1 cellular context compared by ENCODE assay signal in the genomic region with DNA sequence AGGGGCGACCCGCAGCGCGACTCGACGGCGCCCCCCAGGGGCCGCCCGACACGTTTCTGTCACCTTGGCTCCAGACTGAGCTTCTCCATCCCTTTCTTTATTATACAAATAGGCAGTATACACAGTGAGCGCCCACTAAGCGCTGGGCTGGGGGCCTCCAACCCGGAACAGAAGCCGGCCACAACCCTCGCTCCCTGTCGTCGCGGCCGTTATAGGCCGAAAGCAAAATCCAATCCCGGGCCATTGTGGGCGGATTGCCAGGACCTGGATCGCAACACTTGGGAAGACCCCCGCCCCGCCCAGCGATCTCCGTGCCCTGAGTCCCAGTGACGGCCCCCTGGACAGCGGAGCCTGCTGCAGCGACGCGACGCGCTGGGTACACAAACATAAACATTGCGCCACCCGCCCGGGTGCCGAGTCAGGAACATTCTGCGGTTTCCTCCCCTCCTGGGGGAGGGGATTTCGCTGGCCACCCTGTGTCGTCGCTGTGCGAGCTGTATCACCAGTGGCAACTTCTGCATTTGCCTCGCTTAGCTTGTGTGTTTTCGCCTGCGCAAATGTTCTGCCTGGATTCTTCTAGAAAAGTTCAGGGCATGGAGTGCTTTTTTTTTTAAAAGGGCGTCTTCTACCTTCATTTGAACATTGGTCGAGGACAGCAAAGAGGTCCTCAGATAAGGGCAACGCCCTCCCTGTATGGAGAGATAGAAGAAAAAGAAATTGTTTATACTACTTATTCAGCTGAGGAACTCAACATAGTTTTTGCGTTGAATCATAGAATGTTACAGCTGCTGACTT.
TF ChIP-seq lines count a peak whose summit lies in the region.

No MANE protein-coding gene starts in this region.

TF ChIP-seq in HepG2, 621 proteins besides CTCF, POLR2A, EP300 and RAD21 (continued from another document and continues in another):
- TF ChIP-seq, protein P1, sequence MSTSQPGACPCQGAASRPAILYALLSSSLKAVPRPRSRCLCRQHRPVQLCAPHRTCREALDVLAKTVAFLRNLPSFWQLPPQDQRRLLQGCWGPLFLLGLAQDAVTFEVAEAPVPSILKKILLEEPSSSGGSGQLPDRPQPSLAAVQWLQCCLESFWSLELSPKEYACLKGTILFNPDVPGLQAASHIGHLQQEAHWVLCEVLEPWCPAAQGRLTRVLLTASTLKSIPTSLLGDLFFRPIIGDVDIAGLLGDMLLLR (CRISPR knock-in tag; IDR thresholded peaks at IDR 0.05): no peak; the same call in 1 of the 2 replicates
- no peak for TF ChIP-seq NFATC3 (CRISPR knock-in tag; IDR thresholded peaks at IDR 0.05)
- TF ChIP-seq, protein P2, sequence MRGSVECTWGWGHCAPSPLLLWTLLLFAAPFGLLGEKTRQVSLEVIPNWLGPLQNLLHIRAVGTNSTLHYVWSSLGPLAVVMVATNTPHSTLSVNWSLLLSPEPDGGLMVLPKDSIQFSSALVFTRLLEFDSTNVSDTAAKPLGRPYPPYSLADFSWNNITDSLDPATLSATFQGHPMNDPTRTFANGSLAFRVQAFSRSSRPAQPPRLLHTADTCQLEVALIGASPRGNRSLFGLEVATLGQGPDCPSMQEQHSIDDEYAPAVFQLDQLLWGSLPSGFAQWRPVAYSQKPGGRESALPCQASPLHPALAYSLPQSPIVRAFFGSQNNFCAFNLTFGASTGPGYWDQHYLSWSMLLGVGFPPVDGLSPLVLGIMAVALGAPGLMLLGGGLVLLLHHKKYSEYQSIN (CRISPR knock-in tag; IDR thresholded peaks at IDR 0.05; ENCODE audit: borderline replicate concordance): no peak
- peak; percentile 62; the same call in 1 of the 2 replicates for TF ChIP-seq MAF1 (CRISPR knock-in tag; IDR thresholded peaks at IDR 0.05; ENCODE audit: borderline replicate concordance)
- TF ChIP-seq ZNF577 (CRISPR knock-in tag; IDR thresholded peaks at IDR 0.05; ENCODE audit: borderline replicate concordance, low read depth): no peak
- no peak; the same call in 1 of the 2 replicates for TF ChIP-seq HHEX (CRISPR knock-in tag; IDR thresholded peaks at IDR 0.05)
- TF ChIP-seq MEIS2 (CRISPR knock-in tag; IDR thresholded peaks at IDR 0.05): peak; percentile 92
- TF ChIP-seq, protein P3, sequence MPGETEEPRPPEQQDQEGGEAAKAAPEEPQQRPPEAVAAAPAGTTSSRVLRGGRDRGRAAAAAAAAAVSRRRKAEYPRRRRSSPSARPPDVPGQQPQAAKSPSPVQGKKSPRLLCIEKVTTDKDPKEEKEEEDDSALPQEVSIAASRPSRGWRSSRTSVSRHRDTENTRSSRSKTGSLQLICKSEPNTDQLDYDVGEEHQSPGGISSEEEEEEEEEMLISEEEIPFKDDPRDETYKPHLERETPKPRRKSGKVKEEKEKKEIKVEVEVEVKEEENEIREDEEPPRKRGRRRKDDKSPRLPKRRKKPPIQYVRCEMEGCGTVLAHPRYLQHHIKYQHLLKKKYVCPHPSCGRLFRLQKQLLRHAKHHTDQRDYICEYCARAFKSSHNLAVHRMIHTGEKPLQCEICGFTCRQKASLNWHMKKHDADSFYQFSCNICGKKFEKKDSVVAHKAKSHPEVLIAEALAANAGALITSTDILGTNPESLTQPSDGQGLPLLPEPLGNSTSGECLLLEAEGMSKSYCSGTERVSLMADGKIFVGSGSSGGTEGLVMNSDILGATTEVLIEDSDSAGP (CRISPR knock-in tag; IDR thresholded peaks at IDR 0.05; ENCODE audit: borderline replicate concordance): peak; percentile 79; the same call in 1 of the 2 replicates
- TF ChIP-seq KLF11 (CRISPR knock-in tag; IDR thresholded peaks at IDR 0.05): 0 out of 2 replicates have a peak, but pooled peaks have one; percentile 26
- peak; percentile 98 for TF ChIP-seq KDM4B (CRISPR knock-in tag; IDR thresholded peaks at IDR 0.05)
- 0 out of 2 replicates have a peak, but pooled peaks have one; percentile 27 for TF ChIP-seq ZNF431 (CRISPR knock-in tag; IDR thresholded peaks at IDR 0.05; ENCODE audit: borderline replicate concordance, low read depth)
- no peak for TF ChIP-seq NFRKB (IDR thresholded peaks at IDR 0.05)
- 0 out of 2 replicates have a peak, but pooled peaks have one; percentile 36 for TF ChIP-seq ARID2 (CRISPR knock-in tag; IDR thresholded peaks at IDR 0.05; ENCODE audit: borderline replicate concordance)
- peak; percentile 94 for TF ChIP-seq MIER3 (CRISPR knock-in tag; IDR thresholded peaks at IDR 0.05; ENCODE audit: borderline replicate concordance)
- no peak for TF ChIP-seq PAF1 (CRISPR knock-in tag; IDR thresholded peaks at IDR 0.05)
- TF ChIP-seq ZNF841 (CRISPR knock-in tag; IDR thresholded peaks at IDR 0.05; ENCODE audit: borderline replicate concordance): no peak
- TF ChIP-seq ZMYM2 (CRISPR knock-in tag; IDR thresholded peaks at IDR 0.05): peak; percentile 45; the same call in 1 of the 2 replicates
- no peak for TF ChIP-seq NFIC (IDR thresholded peaks at IDR 0.05; ENCODE audit: low read length)
- peak; percentile 68; the same call in 1 of the 2 replicates for TF ChIP-seq SMYD3 (CRISPR knock-in tag; IDR thresholded peaks at IDR 0.05)
- TF ChIP-seq HCFC1 (IDR thresholded peaks at IDR 0.05; ENCODE audit: low read depth, low read length): 0 out of 2 replicates have a peak, but pooled peaks have one; percentile 7
- TF ChIP-seq, protein P4, sequence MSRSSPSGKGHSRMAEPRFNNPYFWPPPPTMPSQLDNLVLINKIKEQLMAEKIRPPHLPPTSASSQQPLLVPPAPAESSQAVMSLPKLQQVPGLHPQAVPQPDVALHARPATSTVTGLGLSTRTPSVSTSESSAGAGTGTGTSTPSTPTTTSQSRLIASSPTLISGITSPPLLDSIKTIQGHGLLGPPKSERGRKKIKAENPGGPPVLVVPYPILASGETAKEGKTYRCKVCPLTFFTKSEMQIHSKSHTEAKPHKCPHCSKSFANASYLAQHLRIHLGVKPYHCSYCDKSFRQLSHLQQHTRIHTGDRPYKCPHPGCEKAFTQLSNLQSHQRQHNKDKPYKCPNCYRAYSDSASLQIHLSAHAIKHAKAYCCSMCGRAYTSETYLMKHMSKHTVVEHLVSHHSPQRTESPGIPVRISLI (CRISPR knock-in tag; IDR thresholded peaks at IDR 0.05; ENCODE audit: borderline replicate concordance): peak; percentile 84; the same call in 1 of the 2 replicates
- TF ChIP-seq ZKSCAN8 (CRISPR knock-in tag; IDR thresholded peaks at IDR 0.05; ENCODE audit: borderline replicate concordance): no peak; the same call in 1 of the 2 replicates
- TF ChIP-seq RARG (CRISPR knock-in tag; IDR thresholded peaks at IDR 0.05; ENCODE audit: low read depth): no peak
- TF ChIP-seq ZNF674 (CRISPR knock-in tag; IDR thresholded peaks at IDR 0.05; ENCODE audit: low read depth): peak; percentile 60; the same call in 1 of the 2 replicates
- TF ChIP-seq RFXAP (CRISPR knock-in tag; IDR thresholded peaks at IDR 0.05; ENCODE audit: borderline replicate concordance): peak; percentile 92; the same call in 1 of the 2 replicates
- peak; percentile 87; the same call in 1 of the 2 replicates for TF ChIP-seq ZNF136 (CRISPR knock-in tag; IDR thresholded peaks at IDR 0.05; ENCODE audit: low read depth)
- no peak for TF ChIP-seq MTA3 (CRISPR knock-in tag; IDR thresholded peaks at IDR 0.05)
- no peak for TF ChIP-seq KLF13 (CRISPR knock-in tag; IDR thresholded peaks at IDR 0.05)
- no peak for TF ChIP-seq TMF1 (CRISPR knock-in tag; IDR thresholded peaks at IDR 0.05; ENCODE audit: low read depth)
- no peak for TF ChIP-seq SIN3A (IDR thresholded peaks at IDR 0.05; ENCODE audit: borderline replicate concordance, low read depth, low read length)
- peak; percentile 51; the same call in 1 of the 2 replicates for TF ChIP-seq ZNF615 (CRISPR knock-in tag; IDR thresholded peaks at IDR 0.05; ENCODE audit: borderline replicate concordance)
- TF ChIP-seq, protein P5, sequence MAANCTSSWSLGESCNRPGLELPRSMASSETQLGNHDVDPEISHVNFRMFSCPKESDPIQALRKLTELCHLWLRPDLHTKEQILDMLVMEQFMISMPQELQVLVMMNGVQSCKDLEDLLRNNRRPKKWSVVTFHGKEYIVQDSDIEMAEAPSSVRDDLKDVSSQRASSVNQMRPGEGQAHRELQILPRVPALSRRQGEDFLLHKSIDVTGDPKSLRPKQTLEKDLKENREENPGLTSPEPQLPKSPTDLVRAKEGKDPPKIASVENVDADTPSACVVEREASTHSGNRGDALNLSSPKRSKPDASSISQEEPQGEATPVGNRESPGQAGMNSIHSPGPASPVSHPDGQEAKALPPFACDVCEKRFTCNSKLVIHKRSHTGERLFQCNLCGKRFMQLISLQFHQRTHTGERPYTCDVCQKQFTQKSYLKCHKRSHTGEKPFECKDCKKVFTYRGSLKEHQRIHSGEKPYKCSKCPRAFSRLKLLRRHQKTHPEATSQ (CRISPR knock-in tag; IDR thresholded peaks at IDR 0.05; ENCODE audit: borderline replicate concordance): no peak
- peak; percentile 87; the same call in 1 of the 2 replicates for TF ChIP-seq NFKB2 (CRISPR knock-in tag; IDR thresholded peaks at IDR 0.05; ENCODE audit: borderline replicate concordance)
- no peak for TF ChIP-seq ZNF260 (CRISPR knock-in tag; IDR thresholded peaks at IDR 0.05; ENCODE audit: borderline replicate concordance, low read depth)
- TF ChIP-seq ZNF230 (CRISPR knock-in tag; IDR thresholded peaks at IDR 0.05): 0 out of 2 replicates have a peak, but pooled peaks have one; percentile 34
- TF ChIP-seq TOE1 (CRISPR knock-in tag; IDR thresholded peaks at IDR 0.05): peak; percentile 75; the same call in 1 of the 2 replicates
- peak; percentile 72 for TF ChIP-seq XRCC5 (optimal IDR thresholded peaks at IDR 0.05; ENCODE audit: low read length)
- peak; percentile 95 for TF ChIP-seq ELF3 (CRISPR knock-in tag; IDR thresholded peaks at IDR 0.05)
- TF ChIP-seq, protein P6, sequence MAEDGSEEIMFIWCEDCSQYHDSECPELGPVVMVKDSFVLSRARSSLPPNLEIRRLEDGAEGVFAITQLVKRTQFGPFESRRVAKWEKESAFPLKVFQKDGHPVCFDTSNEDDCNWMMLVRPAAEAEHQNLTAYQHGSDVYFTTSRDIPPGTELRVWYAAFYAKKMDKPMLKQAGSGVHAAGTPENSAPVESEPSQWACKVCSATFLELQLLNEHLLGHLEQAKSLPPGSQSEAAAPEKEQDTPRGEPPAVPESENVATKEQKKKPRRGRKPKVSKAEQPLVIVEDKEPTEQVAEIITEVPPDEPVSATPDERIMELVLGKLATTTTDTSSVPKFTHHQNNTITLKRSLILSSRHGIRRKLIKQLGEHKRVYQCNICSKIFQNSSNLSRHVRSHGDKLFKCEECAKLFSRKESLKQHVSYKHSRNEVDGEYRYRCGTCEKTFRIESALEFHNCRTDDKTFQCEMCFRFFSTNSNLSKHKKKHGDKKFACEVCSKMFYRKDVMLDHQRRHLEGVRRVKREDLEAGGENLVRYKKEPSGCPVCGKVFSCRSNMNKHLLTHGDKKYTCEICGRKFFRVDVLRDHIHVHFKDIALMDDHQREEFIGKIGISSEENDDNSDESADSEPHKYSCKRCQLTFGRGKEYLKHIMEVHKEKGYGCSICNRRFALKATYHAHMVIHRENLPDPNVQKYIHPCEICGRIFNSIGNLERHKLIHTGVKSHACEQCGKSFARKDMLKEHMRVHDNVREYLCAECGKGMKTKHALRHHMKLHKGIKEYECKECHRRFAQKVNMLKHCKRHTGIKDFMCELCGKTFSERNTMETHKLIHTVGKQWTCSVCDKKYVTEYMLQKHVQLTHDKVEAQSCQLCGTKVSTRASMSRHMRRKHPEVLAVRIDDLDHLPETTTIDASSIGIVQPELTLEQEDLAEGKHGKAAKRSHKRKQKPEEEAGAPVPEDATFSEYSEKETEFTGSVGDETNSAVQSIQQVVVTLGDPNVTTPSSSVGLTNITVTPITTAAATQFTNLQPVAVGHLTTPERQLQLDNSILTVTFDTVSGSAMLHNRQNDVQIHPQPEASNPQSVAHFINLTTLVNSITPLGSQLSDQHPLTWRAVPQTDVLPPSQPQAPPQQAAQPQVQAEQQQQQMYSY (CRISPR knock-in tag; IDR thresholded peaks at IDR 0.05): no peak
- peak; percentile 14 for TF ChIP-seq HNRNPK (IDR thresholded peaks at IDR 0.05; ENCODE audit: low read depth, low read length, poor library complexity, severe bottlenecking)
- TF ChIP-seq, protein P7, sequence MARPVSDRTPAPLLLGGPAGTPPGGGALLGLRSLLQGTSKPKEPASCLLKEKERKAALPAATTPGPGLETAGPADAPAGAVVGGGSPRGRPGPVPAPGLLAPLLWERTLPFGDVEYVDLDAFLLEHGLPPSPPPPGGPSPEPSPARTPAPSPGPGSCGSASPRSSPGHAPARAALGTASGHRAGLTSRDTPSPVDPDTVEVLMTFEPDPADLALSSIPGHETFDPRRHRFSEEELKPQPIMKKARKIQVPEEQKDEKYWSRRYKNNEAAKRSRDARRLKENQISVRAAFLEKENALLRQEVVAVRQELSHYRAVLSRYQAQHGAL (CRISPR knock-in tag; IDR thresholded peaks at IDR 0.05; ENCODE audit: not compliant biosample characterization): no peak
- TF ChIP-seq, protein P8, sequence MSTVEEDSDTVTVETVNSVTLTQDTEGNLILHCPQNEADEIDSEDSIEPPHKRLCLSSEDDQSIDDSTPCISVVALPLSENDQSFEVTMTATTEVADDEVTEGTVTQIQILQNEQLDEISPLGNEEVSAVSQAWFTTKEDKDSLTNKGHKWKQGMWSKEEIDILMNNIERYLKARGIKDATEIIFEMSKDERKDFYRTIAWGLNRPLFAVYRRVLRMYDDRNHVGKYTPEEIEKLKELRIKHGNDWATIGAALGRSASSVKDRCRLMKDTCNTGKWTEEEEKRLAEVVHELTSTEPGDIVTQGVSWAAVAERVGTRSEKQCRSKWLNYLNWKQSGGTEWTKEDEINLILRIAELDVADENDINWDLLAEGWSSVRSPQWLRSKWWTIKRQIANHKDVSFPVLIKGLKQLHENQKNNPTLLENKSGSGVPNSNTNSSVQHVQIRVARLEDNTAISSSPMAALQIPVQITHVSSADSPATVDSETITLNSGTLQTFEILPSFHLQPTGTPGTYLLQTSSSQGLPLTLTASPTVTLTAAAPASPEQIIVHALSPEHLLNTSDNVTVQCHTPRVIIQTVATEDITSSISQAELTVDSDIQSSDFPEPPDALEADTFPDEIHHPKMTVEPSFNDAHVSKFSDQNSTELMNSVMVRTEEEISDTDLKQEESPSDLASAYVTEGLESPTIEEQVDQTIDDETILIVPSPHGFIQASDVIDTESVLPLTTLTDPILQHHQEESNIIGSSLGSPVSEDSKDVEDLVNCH (CRISPR knock-in tag; IDR thresholded peaks at IDR 0.05): no peak
- no peak for TF ChIP-seq ZNF296 (CRISPR knock-in tag; conservative IDR thresholded peaks at IDR 0.05)
- TF ChIP-seq NFKBIZ (CRISPR knock-in tag; IDR thresholded peaks at IDR 0.05): peak; percentile 88
- no peak for TF ChIP-seq ZBTB3 (CRISPR knock-in tag; IDR thresholded peaks at IDR 0.05; ENCODE audit: borderline replicate concordance, low read depth)
- TF ChIP-seq, protein P9, sequence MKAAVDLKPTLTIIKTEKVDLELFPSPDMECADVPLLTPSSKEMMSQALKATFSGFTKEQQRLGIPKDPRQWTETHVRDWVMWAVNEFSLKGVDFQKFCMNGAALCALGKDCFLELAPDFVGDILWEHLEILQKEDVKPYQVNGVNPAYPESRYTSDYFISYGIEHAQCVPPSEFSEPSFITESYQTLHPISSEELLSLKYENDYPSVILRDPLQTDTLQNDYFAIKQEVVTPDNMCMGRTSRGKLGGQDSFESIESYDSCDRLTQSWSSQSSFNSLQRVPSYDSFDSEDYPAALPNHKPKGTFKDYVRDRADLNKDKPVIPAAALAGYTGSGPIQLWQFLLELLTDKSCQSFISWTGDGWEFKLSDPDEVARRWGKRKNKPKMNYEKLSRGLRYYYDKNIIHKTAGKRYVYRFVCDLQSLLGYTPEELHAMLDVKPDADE (CRISPR knock-in tag; IDR thresholded peaks at IDR 0.05): 0 out of 2 replicates have a peak, but pooled peaks have one; percentile 27
- peak; percentile 59; the same call in 1 of the 2 replicates for TF ChIP-seq FOSL1 (CRISPR knock-in tag; IDR thresholded peaks at IDR 0.05; ENCODE audit: borderline replicate concordance)
- TF ChIP-seq JARID2 (CRISPR knock-in tag; IDR thresholded peaks at IDR 0.05; ENCODE audit: insufficient replicate concordance): peak; percentile 23
